In the genomic region with DNA sequence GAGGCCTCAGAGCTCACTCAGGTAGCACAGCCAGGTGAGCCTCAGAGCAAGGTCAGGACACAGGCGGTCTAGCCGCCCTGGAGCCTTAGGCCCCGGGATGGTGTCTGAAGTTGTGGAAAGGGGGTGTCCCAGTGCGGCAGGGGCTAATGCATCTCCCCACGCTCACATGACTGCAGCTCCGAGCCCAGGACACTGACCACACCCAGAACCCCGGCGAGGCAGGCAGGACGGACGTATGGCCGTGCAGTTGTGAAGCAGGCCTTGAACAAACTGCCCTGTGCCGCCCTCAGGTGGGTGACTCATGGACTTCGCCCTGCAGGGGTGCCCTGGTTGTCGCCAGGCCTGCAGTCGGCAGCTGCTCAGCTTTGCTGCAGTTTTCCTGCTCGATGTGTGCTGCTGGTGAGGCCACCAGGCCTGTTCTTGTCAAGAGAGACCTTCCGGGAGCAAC, we compare ENCODE assay signal across 1 cellular context.
TF ChIP-seq lines count a peak whose summit lies in the region.

No MANE protein-coding gene starts in this region.

TF ChIP-seq in HepG2, 621 proteins besides CTCF, POLR2A, EP300 and RAD21 (continues in another document):
- TF ChIP-seq, protein P1, sequence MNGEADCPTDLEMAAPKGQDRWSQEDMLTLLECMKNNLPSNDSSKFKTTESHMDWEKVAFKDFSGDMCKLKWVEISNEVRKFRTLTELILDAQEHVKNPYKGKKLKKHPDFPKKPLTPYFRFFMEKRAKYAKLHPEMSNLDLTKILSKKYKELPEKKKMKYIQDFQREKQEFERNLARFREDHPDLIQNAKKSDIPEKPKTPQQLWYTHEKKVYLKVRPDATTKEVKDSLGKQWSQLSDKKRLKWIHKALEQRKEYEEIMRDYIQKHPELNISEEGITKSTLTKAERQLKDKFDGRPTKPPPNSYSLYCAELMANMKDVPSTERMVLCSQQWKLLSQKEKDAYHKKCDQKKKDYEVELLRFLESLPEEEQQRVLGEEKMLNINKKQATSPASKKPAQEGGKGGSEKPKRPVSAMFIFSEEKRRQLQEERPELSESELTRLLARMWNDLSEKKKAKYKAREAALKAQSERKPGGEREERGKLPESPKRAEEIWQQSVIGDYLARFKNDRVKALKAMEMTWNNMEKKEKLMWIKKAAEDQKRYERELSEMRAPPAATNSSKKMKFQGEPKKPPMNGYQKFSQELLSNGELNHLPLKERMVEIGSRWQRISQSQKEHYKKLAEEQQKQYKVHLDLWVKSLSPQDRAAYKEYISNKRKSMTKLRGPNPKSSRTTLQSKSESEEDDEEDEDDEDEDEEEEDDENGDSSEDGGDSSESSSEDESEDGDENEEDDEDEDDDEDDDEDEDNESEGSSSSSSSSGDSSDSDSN (CRISPR knock-in tag; IDR thresholded peaks at IDR 0.05): peak; percentile 74
- TF ChIP-seq, protein P2, sequence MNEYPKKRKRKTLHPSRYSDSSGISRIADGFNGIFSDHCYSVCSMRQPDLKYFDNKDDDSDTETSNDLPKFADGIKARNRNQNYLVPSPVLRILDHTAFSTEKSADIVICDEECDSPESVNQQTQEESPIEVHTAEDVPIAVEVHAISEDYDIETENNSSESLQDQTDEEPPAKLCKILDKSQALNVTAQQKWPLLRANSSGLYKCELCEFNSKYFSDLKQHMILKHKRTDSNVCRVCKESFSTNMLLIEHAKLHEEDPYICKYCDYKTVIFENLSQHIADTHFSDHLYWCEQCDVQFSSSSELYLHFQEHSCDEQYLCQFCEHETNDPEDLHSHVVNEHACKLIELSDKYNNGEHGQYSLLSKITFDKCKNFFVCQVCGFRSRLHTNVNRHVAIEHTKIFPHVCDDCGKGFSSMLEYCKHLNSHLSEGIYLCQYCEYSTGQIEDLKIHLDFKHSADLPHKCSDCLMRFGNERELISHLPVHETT (CRISPR knock-in tag; conservative IDR thresholded peaks at IDR 0.05): no peak
- TF ChIP-seq ZNF660 (CRISPR knock-in tag; IDR thresholded peaks at IDR 0.05; ENCODE audit: borderline replicate concordance, low read depth) (no peak), BCL6 (CRISPR knock-in tag; IDR thresholded peaks at IDR 0.05) (peak; percentile 23; the same call in 1 of the 2 replicates), ZNF556 (CRISPR knock-in tag; IDR thresholded peaks at IDR 0.05; ENCODE audit: borderline replicate concordance) (peak; percentile 58; the same call in 1 of the 2 replicates), ETV6 (CRISPR knock-in tag; conservative IDR thresholded peaks at IDR 0.05) (no peak), HIVEP1 (CRISPR knock-in tag; IDR thresholded peaks at IDR 0.05) (no peak), POLR2AphosphoS5 (IDR thresholded peaks at IDR 0.05; ENCODE audit: low read depth, low read length) (no peak), ZFP37 (CRISPR knock-in tag; IDR thresholded peaks at IDR 0.05; ENCODE audit: borderline replicate concordance) (no peak), ZBTB38 (CRISPR knock-in tag; IDR thresholded peaks at IDR 0.05) (peak; percentile 84), PHF20 (CRISPR knock-in tag; IDR thresholded peaks at IDR 0.05) (no peak), SOX13 (IDR thresholded peaks at IDR 0.05) (no peak), SOX13 (CRISPR knock-in tag; conservative IDR thresholded peaks at IDR 0.05 in 1 of 2, IDR thresholded peaks at IDR 0.05 in 1 of 2) (peak in 1 of 2 experiments; percentile 51; a peak in 2 of 4 replicates), ZNF839 (CRISPR knock-in tag; IDR thresholded peaks at IDR 0.05; ENCODE audit: borderline replicate concordance) (no peak), ZNF552 (CRISPR knock-in tag; IDR thresholded peaks at IDR 0.05; ENCODE audit: borderline replicate concordance) (no peak), ZNF12 (CRISPR knock-in tag; IDR thresholded peaks at IDR 0.05) (peak; percentile 95), ISL2 (CRISPR knock-in tag; IDR thresholded peaks at IDR 0.05) (no peak), ZNF546 (CRISPR knock-in tag; conservative IDR thresholded peaks at IDR 0.05) (no peak), CBX1 (IDR thresholded peaks at IDR 0.05; ENCODE audit: low read depth) (no peak), HMGA1 (CRISPR knock-in tag; conservative IDR thresholded peaks at IDR 0.05) (no peak)
- TF ChIP-seq, protein P3, sequence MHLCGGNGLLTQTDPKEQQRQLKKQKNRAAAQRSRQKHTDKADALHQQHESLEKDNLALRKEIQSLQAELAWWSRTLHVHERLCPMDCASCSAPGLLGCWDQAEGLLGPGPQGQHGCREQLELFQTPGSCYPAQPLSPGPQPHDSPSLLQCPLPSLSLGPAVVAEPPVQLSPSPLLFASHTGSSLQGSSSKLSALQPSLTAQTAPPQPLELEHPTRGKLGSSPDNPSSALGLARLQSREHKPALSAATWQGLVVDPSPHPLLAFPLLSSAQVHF (CRISPR knock-in tag; IDR thresholded peaks at IDR 0.05): no peak
- TF ChIP-seq, protein P4, sequence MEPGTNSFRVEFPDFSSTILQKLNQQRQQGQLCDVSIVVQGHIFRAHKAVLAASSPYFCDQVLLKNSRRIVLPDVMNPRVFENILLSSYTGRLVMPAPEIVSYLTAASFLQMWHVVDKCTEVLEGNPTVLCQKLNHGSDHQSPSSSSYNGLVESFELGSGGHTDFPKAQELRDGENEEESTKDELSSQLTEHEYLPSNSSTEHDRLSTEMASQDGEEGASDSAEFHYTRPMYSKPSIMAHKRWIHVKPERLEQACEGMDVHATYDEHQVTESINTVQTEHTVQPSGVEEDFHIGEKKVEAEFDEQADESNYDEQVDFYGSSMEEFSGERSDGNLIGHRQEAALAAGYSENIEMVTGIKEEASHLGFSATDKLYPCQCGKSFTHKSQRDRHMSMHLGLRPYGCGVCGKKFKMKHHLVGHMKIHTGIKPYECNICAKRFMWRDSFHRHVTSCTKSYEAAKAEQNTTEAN (CRISPR knock-in tag; conservative IDR thresholded peaks at IDR 0.05): no peak
- TF ChIP-seq, protein P5, sequence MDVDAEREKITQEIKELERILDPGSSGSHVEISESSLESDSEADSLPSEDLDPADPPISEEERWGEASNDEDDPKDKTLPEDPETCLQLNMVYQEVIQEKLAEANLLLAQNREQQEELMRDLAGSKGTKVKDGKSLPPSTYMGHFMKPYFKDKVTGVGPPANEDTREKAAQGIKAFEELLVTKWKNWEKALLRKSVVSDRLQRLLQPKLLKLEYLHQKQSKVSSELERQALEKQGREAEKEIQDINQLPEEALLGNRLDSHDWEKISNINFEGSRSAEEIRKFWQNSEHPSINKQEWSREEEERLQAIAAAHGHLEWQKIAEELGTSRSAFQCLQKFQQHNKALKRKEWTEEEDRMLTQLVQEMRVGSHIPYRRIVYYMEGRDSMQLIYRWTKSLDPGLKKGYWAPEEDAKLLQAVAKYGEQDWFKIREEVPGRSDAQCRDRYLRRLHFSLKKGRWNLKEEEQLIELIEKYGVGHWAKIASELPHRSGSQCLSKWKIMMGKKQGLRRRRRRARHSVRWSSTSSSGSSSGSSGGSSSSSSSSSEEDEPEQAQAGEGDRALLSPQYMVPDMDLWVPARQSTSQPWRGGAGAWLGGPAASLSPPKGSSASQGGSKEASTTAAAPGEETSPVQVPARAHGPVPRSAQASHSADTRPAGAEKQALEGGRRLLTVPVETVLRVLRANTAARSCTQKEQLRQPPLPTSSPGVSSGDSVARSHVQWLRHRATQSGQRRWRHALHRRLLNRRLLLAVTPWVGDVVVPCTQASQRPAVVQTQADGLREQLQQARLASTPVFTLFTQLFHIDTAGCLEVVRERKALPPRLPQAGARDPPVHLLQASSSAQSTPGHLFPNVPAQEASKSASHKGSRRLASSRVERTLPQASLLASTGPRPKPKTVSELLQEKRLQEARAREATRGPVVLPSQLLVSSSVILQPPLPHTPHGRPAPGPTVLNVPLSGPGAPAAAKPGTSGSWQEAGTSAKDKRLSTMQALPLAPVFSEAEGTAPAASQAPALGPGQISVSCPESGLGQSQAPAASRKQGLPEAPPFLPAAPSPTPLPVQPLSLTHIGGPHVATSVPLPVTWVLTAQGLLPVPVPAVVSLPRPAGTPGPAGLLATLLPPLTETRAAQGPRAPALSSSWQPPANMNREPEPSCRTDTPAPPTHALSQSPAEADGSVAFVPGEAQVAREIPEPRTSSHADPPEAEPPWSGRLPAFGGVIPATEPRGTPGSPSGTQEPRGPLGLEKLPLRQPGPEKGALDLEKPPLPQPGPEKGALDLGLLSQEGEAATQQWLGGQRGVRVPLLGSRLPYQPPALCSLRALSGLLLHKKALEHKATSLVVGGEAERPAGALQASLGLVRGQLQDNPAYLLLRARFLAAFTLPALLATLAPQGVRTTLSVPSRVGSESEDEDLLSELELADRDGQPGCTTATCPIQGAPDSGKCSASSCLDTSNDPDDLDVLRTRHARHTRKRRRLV (CRISPR knock-in tag; IDR thresholded peaks at IDR 0.05): no peak
- TF ChIP-seq, protein P6, sequence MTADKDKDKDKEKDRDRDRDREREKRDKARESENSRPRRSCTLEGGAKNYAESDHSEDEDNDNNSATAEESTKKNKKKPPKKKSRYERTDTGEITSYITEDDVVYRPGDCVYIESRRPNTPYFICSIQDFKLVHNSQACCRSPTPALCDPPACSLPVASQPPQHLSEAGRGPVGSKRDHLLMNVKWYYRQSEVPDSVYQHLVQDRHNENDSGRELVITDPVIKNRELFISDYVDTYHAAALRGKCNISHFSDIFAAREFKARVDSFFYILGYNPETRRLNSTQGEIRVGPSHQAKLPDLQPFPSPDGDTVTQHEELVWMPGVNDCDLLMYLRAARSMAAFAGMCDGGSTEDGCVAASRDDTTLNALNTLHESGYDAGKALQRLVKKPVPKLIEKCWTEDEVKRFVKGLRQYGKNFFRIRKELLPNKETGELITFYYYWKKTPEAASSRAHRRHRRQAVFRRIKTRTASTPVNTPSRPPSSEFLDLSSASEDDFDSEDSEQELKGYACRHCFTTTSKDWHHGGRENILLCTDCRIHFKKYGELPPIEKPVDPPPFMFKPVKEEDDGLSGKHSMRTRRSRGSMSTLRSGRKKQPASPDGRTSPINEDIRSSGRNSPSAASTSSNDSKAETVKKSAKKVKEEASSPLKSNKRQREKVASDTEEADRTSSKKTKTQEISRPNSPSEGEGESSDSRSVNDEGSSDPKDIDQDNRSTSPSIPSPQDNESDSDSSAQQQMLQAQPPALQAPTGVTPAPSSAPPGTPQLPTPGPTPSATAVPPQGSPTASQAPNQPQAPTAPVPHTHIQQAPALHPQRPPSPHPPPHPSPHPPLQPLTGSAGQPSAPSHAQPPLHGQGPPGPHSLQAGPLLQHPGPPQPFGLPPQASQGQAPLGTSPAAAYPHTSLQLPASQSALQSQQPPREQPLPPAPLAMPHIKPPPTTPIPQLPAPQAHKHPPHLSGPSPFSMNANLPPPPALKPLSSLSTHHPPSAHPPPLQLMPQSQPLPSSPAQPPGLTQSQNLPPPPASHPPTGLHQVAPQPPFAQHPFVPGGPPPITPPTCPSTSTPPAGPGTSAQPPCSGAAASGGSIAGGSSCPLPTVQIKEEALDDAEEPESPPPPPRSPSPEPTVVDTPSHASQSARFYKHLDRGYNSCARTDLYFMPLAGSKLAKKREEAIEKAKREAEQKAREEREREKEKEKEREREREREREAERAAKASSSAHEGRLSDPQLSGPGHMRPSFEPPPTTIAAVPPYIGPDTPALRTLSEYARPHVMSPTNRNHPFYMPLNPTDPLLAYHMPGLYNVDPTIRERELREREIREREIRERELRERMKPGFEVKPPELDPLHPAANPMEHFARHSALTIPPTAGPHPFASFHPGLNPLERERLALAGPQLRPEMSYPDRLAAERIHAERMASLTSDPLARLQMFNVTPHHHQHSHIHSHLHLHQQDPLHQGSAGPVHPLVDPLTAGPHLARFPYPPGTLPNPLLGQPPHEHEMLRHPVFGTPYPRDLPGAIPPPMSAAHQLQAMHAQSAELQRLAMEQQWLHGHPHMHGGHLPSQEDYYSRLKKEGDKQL (CRISPR knock-in tag; IDR thresholded peaks at IDR 0.05; ENCODE audit: low read depth): peak; percentile 25; the same call in 1 of the 2 replicates
- TF ChIP-seq, protein P7, sequence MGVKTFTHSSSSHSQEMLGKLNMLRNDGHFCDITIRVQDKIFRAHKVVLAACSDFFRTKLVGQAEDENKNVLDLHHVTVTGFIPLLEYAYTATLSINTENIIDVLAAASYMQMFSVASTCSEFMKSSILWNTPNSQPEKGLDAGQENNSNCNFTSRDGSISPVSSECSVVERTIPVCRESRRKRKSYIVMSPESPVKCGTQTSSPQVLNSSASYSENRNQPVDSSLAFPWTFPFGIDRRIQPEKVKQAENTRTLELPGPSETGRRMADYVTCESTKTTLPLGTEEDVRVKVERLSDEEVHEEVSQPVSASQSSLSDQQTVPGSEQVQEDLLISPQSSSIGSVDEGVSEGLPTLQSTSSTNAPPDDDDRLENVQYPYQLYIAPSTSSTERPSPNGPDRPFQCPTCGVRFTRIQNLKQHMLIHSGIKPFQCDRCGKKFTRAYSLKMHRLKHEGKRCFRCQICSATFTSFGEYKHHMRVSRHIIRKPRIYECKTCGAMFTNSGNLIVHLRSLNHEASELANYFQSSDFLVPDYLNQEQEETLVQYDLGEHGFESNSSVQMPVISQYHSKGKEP (CRISPR knock-in tag; IDR thresholded peaks at IDR 0.05): no peak
- TF ChIP-seq, protein P8, sequence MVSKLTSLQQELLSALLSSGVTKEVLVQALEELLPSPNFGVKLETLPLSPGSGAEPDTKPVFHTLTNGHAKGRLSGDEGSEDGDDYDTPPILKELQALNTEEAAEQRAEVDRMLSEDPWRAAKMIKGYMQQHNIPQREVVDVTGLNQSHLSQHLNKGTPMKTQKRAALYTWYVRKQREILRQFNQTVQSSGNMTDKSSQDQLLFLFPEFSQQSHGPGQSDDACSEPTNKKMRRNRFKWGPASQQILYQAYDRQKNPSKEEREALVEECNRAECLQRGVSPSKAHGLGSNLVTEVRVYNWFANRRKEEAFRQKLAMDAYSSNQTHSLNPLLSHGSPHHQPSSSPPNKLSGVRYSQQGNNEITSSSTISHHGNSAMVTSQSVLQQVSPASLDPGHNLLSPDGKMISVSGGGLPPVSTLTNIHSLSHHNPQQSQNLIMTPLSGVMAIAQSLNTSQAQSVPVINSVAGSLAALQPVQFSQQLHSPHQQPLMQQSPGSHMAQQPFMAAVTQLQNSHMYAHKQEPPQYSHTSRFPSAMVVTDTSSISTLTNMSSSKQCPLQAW (CRISPR knock-in tag; IDR thresholded peaks at IDR 0.05): 0 out of 2 replicates have a peak, but pooled peaks have one; percentile 44
- TF ChIP-seq, protein P9, sequence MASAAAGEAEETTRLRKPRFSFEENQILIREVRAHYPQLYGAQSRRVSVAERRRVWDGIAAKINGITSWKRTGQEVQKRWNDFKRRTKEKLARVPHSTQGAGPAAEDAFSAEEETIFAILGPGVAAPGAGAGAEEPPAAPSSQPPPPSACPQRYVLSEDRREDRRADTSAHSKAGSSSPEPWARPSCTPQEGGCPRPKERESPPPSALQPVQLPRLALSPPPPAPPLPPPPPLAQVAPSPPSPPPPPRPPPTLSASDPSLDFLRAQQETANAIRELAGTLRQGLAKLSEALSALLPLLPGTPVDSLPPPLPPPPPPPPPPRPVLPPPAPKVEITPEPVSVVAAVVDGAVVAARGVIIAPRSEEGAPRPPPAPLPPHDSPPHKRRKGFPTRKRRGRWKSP (CRISPR knock-in tag; IDR thresholded peaks at IDR 0.05): 0 out of 2 replicates have a peak, but pooled peaks have one; percentile 60
- TF ChIP-seq, protein P10, sequence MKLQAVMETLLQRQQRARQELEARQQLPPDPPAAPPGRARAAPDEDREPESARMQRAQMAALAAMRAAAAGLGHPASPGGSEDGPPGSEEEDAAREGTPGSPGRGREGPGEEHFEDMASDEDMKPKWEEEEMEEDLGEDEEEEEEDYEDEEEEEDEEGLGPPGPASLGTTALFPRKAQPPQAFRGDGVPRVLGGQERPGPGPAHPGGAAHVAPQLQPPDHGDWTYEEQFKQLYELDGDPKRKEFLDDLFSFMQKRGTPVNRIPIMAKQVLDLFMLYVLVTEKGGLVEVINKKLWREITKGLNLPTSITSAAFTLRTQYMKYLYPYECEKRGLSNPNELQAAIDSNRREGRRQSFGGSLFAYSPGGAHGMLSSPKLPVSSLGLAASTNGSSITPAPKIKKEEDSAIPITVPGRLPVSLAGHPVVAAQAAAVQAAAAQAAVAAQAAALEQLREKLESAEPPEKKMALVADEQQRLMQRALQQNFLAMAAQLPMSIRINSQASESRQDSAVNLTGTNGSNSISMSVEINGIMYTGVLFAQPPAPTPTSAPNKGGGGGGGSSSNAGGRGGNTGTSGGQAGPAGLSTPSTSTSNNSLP (IDR thresholded peaks at IDR 0.05; ENCODE audit: low read depth, low read length): peak; percentile 24; the same call in 1 of the 2 replicates
